ENCODE assay signal across 11 cellular contexts in genomic region chr10:43939939-43940810, GRCh38.
DNase-seq lines count a peak whose midpoint lies in the region; ATAC-seq and TF ChIP-seq lines count a peak whose summit lies in the region.
"Had no signal": no experiment of that assay in that cellular context is flagged by ENCODE, and none has a peak within 500 bp of the region (broad histone marks: within the 10 kb centered on the region; RNA-seq: fewer than 3 reads in every experiment).

No MANE protein-coding gene starts in this region.

- H3K9ac ChIP-seq in SK-N-SH = no peak overlapping the region

- peak in 1 of 2 experiments; percentile 73; a peak in 1 of 4 replicates for TF ChIP-seq EP300 in SK-N-SH (IDR thresholded peaks at IDR 0.05; ENCODE audit: borderline replicate concordance in 1 of 2, low read depth in 1 of 2, low read length in 1 of 2)

- H3K4me1 ChIP-seq in SK-N-SH (ENCODE audit: control insufficient read depth in 1 of 2, insufficient read depth in 2 of 2, low read depth in 1 of 2, low read length in 1 of 2) = peaks cover 0 to 39% of the 10 kb centered on the region in 2 experiments; a peak in 2 of 4 replicates

- H3K79me2 ChIP-seq in SK-N-SH (ENCODE audit: insufficient read depth) = no peaks in the 10 kb centered on the region

- no peak overlapping the region for H3K27ac ChIP-seq in AG04450 (ENCODE audit: low read depth, low read length)
- peak overlapping the region in 1 of 2 experiments; percentile 58; a peak in 2 of 4 replicates for H3K27ac ChIP-seq in SK-N-SH (ENCODE audit: low read depth in 2 of 2, low read length in 1 of 2)

- H3K4me2 ChIP-seq in SK-N-SH = no peak overlapping the region

- H3K36me3 ChIP-seq in SK-N-SH (replicated peaks in 1 of 2; ENCODE audit: control insufficient read depth in 1 of 2, insufficient read depth in 2 of 2, low read length in 1 of 2) = no peaks in the 10 kb centered on the region

- no peaks in the 10 kb centered on the region for H3F3A ChIP-seq in SK-N-SH (replicated peaks; ENCODE audit: insufficient read depth)

- no peak for TF ChIP-seq CTCF in AG04450 (IDR thresholded peaks at IDR 0.05; ENCODE audit: low read depth, low read length)
- no peak for TF ChIP-seq CTCF in SK-N-SH (IDR thresholded peaks at IDR 0.05)

- H3K9me3 ChIP-seq in AG04450 (ENCODE audit: control insufficient read depth, insufficient read depth, low read length) (peaks cover 3% of the 10 kb centered on the region; the same call in 1 of the 2 replicates), SK-N-SH (no peaks in the 10 kb centered on the region)

- peak; percentile 46 for ATAC-seq in GM21515 (IDR thresholded peaks at IDR 0.05; ENCODE audit: unreplicated experiment)
- peak; percentile 74 for ATAC-seq in Right ventricle myocardium superior (ENCODE audit: poor library complexity)
- no peak for ATAC-seq in GM21576 (IDR thresholded peaks at IDR 0.05; ENCODE audit: unreplicated experiment)
- no peak for ATAC-seq in HG03025 (IDR thresholded peaks at IDR 0.05; ENCODE audit: low FRiP score, unreplicated experiment)

- H3K4me3 ChIP-seq in AG04450 (ENCODE audit: low read depth, low read length) = no peak overlapping the region
- H3K4me3 ChIP-seq in SK-N-SH (ENCODE audit: low read depth in 2 of 2, low read length in 1 of 2) = no peak overlapping the region

- CTCF ChIA-PET in AG04450 (lab: Charles Lee) (interaction anchor here (0.7 to 2.6 kb wide), 2 partner anchors 39 to 251 kb away, joined by 4 to 7 read pairs; no protein-coding TSS in a partner anchor), SK-N-SH (lab: Yijun Ruan, JAX) (interaction anchor here (1.0 to 3.3 kb wide), 7 partner anchors 12 to 446 kb away, joined by 3 to 16 read pairs (median 3); no protein-coding TSS in a partner anchor)

- DNase-seq in AG04450 (ENCODE audit: low read depth, low spot score) = peak; percentile 2
- DNase-seq in SK-N-SH = peak; percentile 68
- no peak for DNase-seq in Right ventricle myocardium superior
- DNase-seq in NCI-H2029 treated with DMSO at 0.1 percent for 48 hours (lab: John Stamatoyannopoulos, UW) = no peak
- DNase-seq in NCI-H2107 (lab: John Stamatoyannopoulos, UW) = no peak
- DNase-seq: ACHN; activated T-cell treated with anti-CD3 and anti-CD28 coated beads for 4 hours; effector CD8-positive, alpha-beta T cell had no signal

- no peak; the same call in 1 of the 2 replicates for TF ChIP-seq RAD21 in SK-N-SH (IDR thresholded peaks at IDR 0.05; ENCODE audit: low read length)

- H3K9me2 ChIP-seq in SK-N-SH = no peaks in the 10 kb centered on the region

- POLR2A ChIA-PET in AG04450 (lab: Yijun Ruan, JAX) (interaction anchor here (1.2 kb wide), 1 partner anchor 135 kb away, joined by 3 read pairs; no protein-coding TSS in a partner anchor), SK-N-SH (lab: Yijun Ruan, JAX) (interaction anchor here (0.6 kb wide), 1 partner anchor 36 kb away, joined by 3 read pairs; no protein-coding TSS in a partner anchor)

- H2AFZ ChIP-seq in SK-N-SH (ENCODE audit: low read depth) = peak overlapping the region; percentile 64; the same call in 1 of the 2 replicates

- H4K20me1 ChIP-seq in SK-N-SH (ENCODE audit: insufficient read depth) = no peaks in the 10 kb centered on the region

- 39% methylated on average over 10 of the region's 10 CpGs for WGBS in SK-N-SH (ENCODE audit: low lambda C conversion rate)

- no peaks in the 10 kb centered on the region for H3K27me3 ChIP-seq in AG04450 (ENCODE audit: control insufficient read depth, insufficient read depth, low read length)
- no peaks in the 10 kb centered on the region for H3K27me3 ChIP-seq in SK-N-SH (ENCODE audit: insufficient read depth)

- intact Hi-C loops in Right ventricle myocardium superior (cut with DNase I) = no loop called here

TF ChIP-seq in SK-N-SH, 30 proteins besides CTCF, POLR2A, EP300 and RAD21:
- TF ChIP-seq USF2 (IDR thresholded peaks at IDR 0.05; ENCODE audit: borderline replicate concordance, low read depth, low read length) (no peak), REST (IDR thresholded peaks at IDR 0.05; ENCODE audit: low read depth, low read length) (no peak), GATA2 (CRISPR knock-in tag; IDR thresholded peaks at IDR 0.05) (peak; percentile 65), RCOR1 (IDR thresholded peaks at IDR 0.05; ENCODE audit: low read length) (peak; percentile 43; the same call in 1 of the 2 replicates), MXI1 (IDR thresholded peaks at IDR 0.05; ENCODE audit: low read depth, low read length) (peak; percentile 35; the same call in 1 of the 2 replicates), FOXM1 (IDR thresholded peaks at IDR 0.05; ENCODE audit: low read depth) (no peak), FOXJ3 (CRISPR knock-in tag; IDR thresholded peaks at IDR 0.05) (peak; percentile 37; the same call in 1 of the 2 replicates)
- TF ChIP-seq, protein P1, sequence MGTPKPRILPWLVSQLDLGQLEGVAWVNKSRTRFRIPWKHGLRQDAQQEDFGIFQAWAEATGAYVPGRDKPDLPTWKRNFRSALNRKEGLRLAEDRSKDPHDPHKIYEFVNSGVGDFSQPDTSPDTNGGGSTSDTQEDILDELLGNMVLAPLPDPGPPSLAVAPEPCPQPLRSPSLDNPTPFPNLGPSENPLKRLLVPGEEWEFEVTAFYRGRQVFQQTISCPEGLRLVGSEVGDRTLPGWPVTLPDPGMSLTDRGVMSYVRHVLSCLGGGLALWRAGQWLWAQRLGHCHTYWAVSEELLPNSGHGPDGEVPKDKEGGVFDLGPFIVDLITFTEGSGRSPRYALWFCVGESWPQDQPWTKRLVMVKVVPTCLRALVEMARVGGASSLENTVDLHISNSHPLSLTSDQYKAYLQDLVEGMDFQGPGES (IDR thresholded peaks at IDR 0.05; ENCODE audit: low read depth, low read length) = no peak
- TF ChIP-seq, protein P2, sequence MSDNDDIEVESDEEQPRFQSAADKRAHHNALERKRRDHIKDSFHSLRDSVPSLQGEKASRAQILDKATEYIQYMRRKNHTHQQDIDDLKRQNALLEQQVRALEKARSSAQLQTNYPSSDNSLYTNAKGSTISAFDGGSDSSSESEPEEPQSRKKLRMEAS (IDR thresholded peaks at IDR 0.05; ENCODE audit: low read depth) = no peak

Comparison
In these comparisons a context has a peak if more than half of its experiments do, and no peak if none do; other contexts are left out.
1. DNase-seq: peak in AG04450 (single experiment) and SK-N-SH (single experiment); none in Right ventricle myocardium superior (single experiment), NCI-H2029 treated with DMSO at 0.1 percent for 48 hours (single experiment) and NCI-H2107 (single experiment).
2. ATAC-seq: peak in GM21515 (single experiment) and Right ventricle myocardium superior (single experiment); none in GM21576 (single experiment) and HG03025 (single experiment).